Comparison of ENCODE assay signal across 2 cellular contexts in the genomic region with DNA sequence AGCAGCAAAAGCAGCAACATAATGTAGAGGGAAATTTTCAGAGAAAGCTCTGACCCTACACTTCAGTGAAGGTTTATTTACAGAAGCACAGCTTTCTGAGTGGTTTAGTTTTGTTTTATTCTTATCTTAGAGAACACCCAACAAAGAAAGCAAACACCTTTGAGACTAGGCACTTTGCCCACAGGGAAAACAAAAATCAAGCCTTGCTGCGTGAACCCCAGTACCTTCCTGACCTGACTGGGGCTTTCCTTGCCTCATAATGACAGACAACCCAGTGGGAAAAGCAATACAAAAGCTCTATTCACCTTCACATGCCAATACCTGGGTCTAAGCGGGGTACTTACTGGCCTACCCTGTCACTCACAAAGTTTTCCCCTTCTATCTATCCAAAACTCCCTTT.
TF ChIP-seq lines count a peak whose summit lies in the region.

No MANE protein-coding gene starts in this region.

TF ChIP-seq in GM23338, 12 proteins besides CTCF, POLR2A, EP300 and RAD21:
- no peak for TF ChIP-seq NANOG (IDR thresholded peaks at IDR 0.05; ENCODE audit: borderline replicate concordance)
- TF ChIP-seq, protein P1, sequence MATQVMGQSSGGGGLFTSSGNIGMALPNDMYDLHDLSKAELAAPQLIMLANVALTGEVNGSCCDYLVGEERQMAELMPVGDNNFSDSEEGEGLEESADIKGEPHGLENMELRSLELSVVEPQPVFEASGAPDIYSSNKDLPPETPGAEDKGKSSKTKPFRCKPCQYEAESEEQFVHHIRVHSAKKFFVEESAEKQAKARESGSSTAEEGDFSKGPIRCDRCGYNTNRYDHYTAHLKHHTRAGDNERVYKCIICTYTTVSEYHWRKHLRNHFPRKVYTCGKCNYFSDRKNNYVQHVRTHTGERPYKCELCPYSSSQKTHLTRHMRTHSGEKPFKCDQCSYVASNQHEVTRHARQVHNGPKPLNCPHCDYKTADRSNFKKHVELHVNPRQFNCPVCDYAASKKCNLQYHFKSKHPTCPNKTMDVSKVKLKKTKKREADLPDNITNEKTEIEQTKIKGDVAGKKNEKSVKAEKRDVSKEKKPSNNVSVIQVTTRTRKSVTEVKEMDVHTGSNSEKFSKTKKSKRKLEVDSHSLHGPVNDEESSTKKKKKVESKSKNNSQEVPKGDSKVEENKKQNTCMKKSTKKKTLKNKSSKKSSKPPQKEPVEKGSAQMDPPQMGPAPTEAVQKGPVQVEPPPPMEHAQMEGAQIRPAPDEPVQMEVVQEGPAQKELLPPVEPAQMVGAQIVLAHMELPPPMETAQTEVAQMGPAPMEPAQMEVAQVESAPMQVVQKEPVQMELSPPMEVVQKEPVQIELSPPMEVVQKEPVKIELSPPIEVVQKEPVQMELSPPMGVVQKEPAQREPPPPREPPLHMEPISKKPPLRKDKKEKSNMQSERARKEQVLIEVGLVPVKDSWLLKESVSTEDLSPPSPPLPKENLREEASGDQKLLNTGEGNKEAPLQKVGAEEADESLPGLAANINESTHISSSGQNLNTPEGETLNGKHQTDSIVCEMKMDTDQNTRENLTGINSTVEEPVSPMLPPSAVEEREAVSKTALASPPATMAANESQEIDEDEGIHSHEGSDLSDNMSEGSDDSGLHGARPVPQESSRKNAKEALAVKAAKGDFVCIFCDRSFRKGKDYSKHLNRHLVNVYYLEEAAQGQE (IDR thresholded peaks at IDR 0.05; ENCODE audit: unreplicated experiment) = no peak
- no peak for TF ChIP-seq EZH2phosphoT487 (IDR thresholded peaks at IDR 0.05; ENCODE audit: unreplicated experiment)
- TF ChIP-seq CREB1 (CRISPR knock-in tag; IDR thresholded peaks at IDR 0.05; ENCODE audit: low read depth) = no peak

TF ChIP-seq in WTC11, 78 proteins besides CTCF, POLR2A, EP300 and RAD21:
- no peak for TF ChIP-seq PRRX2 (CRISPR knock-in tag; IDR thresholded peaks at IDR 0.05)
- no peak for TF ChIP-seq JUN (CRISPR knock-in tag; IDR thresholded peaks at IDR 0.05)
- no peak for TF ChIP-seq NR2C2 (CRISPR knock-in tag; IDR thresholded peaks at IDR 0.05)
- TF ChIP-seq SMAD3 (CRISPR knock-in tag; IDR thresholded peaks at IDR 0.05; ENCODE audit: borderline replicate concordance) = no peak
- no peak for TF ChIP-seq TP53 (CRISPR knock-in tag; IDR thresholded peaks at IDR 0.05)
- TF ChIP-seq, protein P2, sequence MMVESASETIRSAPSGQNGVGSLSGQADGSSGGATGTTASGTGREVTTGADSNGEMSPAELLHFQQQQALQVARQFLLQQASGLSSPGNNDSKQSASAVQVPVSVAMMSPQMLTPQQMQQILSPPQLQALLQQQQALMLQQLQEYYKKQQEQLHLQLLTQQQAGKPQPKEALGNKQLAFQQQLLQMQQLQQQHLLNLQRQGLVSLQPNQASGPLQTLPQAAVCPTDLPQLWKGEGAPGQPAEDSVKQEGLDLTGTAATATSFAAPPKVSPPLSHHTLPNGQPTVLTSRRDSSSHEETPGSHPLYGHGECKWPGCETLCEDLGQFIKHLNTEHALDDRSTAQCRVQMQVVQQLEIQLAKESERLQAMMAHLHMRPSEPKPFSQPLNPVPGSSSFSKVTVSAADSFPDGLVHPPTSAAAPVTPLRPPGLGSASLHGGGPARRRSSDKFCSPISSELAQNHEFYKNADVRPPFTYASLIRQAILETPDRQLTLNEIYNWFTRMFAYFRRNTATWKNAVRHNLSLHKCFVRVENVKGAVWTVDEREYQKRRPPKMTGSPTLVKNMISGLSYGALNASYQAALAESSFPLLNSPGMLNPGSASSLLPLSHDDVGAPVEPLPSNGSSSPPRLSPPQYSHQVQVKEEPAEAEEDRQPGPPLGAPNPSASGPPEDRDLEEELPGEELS (CRISPR knock-in tag; IDR thresholded peaks at IDR 0.05) = no peak
- no peak for TF ChIP-seq MXD4 (CRISPR knock-in tag; IDR thresholded peaks at IDR 0.05; ENCODE audit: borderline replicate concordance)
- TF ChIP-seq FOXK1 (CRISPR knock-in tag; IDR thresholded peaks at IDR 0.05) = no peak
- TF ChIP-seq CBFB (CRISPR knock-in tag; IDR thresholded peaks at IDR 0.05; ENCODE audit: low read depth) = no peak
- TF ChIP-seq, protein P3, sequence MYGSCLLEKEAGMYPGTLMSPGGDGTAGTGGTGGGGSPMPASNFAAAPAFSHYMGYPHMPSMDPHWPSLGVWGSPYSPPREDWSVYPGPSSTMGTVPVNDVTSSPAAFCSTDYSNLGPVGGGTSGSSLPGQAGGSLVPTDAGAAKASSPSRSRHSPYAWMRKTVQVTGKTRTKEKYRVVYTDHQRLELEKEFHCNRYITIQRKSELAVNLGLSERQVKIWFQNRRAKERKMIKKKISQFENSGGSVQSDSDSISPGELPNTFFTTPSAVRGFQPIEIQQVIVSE (CRISPR knock-in tag; IDR thresholded peaks at IDR 0.05; ENCODE audit: borderline replicate concordance) = no peak
- TF ChIP-seq, protein P4, sequence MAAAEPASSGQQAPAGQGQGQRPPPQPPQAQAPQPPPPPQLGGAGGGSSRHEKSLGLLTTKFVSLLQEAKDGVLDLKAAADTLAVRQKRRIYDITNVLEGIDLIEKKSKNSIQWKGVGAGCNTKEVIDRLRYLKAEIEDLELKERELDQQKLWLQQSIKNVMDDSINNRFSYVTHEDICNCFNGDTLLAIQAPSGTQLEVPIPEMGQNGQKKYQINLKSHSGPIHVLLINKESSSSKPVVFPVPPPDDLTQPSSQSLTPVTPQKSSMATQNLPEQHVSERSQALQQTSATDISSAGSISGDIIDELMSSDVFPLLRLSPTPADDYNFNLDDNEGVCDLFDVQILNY (CRISPR knock-in tag; IDR thresholded peaks at IDR 0.05) = no peak
- TF ChIP-seq KAT7 (CRISPR knock-in tag; IDR thresholded peaks at IDR 0.05; ENCODE audit: borderline replicate concordance) = no peak
- no peak for TF ChIP-seq ZNF396 (CRISPR knock-in tag; IDR thresholded peaks at IDR 0.05; ENCODE audit: borderline replicate concordance)
- TF ChIP-seq, protein P5, sequence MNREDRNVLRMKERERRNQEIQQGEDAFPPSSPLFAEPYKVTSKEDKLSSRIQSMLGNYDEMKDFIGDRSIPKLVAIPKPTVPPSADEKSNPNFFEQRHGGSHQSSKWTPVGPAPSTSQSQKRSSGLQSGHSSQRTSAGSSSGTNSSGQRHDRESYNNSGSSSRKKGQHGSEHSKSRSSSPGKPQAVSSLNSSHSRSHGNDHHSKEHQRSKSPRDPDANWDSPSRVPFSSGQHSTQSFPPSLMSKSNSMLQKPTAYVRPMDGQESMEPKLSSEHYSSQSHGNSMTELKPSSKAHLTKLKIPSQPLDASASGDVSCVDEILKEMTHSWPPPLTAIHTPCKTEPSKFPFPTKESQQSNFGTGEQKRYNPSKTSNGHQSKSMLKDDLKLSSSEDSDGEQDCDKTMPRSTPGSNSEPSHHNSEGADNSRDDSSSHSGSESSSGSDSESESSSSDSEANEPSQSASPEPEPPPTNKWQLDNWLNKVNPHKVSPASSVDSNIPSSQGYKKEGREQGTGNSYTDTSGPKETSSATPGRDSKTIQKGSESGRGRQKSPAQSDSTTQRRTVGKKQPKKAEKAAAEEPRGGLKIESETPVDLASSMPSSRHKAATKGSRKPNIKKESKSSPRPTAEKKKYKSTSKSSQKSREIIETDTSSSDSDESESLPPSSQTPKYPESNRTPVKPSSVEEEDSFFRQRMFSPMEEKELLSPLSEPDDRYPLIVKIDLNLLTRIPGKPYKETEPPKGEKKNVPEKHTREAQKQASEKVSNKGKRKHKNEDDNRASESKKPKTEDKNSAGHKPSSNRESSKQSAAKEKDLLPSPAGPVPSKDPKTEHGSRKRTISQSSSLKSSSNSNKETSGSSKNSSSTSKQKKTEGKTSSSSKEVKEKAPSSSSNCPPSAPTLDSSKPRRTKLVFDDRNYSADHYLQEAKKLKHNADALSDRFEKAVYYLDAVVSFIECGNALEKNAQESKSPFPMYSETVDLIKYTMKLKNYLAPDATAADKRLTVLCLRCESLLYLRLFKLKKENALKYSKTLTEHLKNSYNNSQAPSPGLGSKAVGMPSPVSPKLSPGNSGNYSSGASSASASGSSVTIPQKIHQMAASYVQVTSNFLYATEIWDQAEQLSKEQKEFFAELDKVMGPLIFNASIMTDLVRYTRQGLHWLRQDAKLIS (CRISPR knock-in tag; IDR thresholded peaks at IDR 0.05; ENCODE audit: borderline replicate concordance) = no peak
- TF ChIP-seq TEAD4 (CRISPR knock-in tag; IDR thresholded peaks at IDR 0.05) = no peak
- TF ChIP-seq IRF2 (CRISPR knock-in tag; IDR thresholded peaks at IDR 0.05; ENCODE audit: borderline replicate concordance, low read depth) = no peak
TF ChIP-seq in WTC11: peak in this region for 0.
